ENCODE assay signal across 17 cellular contexts in genomic region chr12:128091101-128091795, GRCh38.
DNase-seq lines count a peak whose midpoint lies in the region; ATAC-seq and TF ChIP-seq lines count a peak whose summit lies in the region.
"Had no signal": no experiment of that assay in that cellular context is flagged by ENCODE, and none has a peak within 500 bp of the region (broad histone marks: within the 10 kb centered on the region; RNA-seq: fewer than 3 reads in every experiment).

No MANE protein-coding gene starts in this region.

- H3K27me3 Mint-ChIP-seq in osteocyte (ENCODE audit: unreplicated experiment) = peaks cover 5% of the 10 kb centered on the region
- H3K27me3 Mint-ChIP-seq: CD4-positive, alpha-beta T cell had no signal

- H2AFZ ChIP-seq in hepatocyte = no peak overlapping the region
- H2AFZ ChIP-seq: PC-9 had no signal

- H3K4me3 Mint-ChIP-seq in osteocyte (ENCODE audit: unreplicated experiment) = no peak overlapping the region
- H3K4me3 Mint-ChIP-seq: CD4-positive, alpha-beta T cell had no signal

- intact Hi-C loops in left lung (cut with DNase I) = no loop called here

- H3K27ac Mint-ChIP-seq in osteocyte (ENCODE audit: unreplicated experiment) = no peak overlapping the region
- H3K27ac Mint-ChIP-seq: CD4-positive, alpha-beta T cell had no signal

- ATAC-seq in left lung = no peak
- ATAC-seq: K562 had no signal

- H3K27ac ChIP-seq in hepatocyte (no peak overlapping the region), left lung (no peak overlapping the region)
- H3K27ac ChIP-seq: PC-9, SJCRH30 had no signal

- H3K9me2 ChIP-seq in hepatocyte (replicated peaks; ENCODE audit: insufficient read depth) = no peaks in the 10 kb centered on the region

- H3K4me1 ChIP-seq in hepatocyte (ENCODE audit: insufficient read depth) (no peaks in the 10 kb centered on the region), left lung (no peaks in the 10 kb centered on the region)
- H3K4me1 ChIP-seq: BE2C had no signal

- H3K27me3 ChIP-seq in hepatocyte = peaks cover 7% of the 10 kb centered on the region
- peaks cover 0 to 23% of the 10 kb centered on the region in 2 donors for H3K27me3 ChIP-seq in left lung
- H3K27me3 ChIP-seq: BE2C, SJCRH30 had no signal

- H3K4me2 ChIP-seq in hepatocyte = peak overlapping the region; percentile 27
- H3K4me2 ChIP-seq: PC-9 had no signal

- TF ChIP-seq CTCF in hepatocyte (IDR thresholded peaks at IDR 0.05; ENCODE audit: poor library complexity) (no peak), osteocyte (IDR thresholded peaks at IDR 0.05) (no peak), left lung (IDR thresholded peaks at IDR 0.05) (no peak)

- no peaks in the 10 kb centered on the region for H3K36me3 ChIP-seq in hepatocyte (replicated peaks; ENCODE audit: insufficient read depth, low read depth)
- no peaks in the 10 kb centered on the region for H3K36me3 ChIP-seq in left lung
- H3K36me3 ChIP-seq: BE2C, SJCRH30 had no signal

- no peaks in the 10 kb centered on the region for H4K20me1 ChIP-seq in hepatocyte (ENCODE audit: insufficient read depth, poor library complexity, severe bottlenecking)

- H3K9me3 Mint-ChIP-seq in osteocyte (ENCODE audit: unreplicated experiment) = no peaks in the 10 kb centered on the region

- H3K79me2 ChIP-seq in hepatocyte = no peaks in the 10 kb centered on the region

- H3K4me3 ChIP-seq in hepatocyte (no peak overlapping the region), left lung (no peak overlapping the region)
- H3K4me3 ChIP-seq: K562, PC-9, SJCRH30 had no signal

- no peaks in the 10 kb centered on the region for H3K36me3 Mint-ChIP-seq in osteocyte (ENCODE audit: unreplicated experiment)

- 11% methylated on average over 13 of the region's 13 CpGs for WGBS in hepatocyte (ENCODE audit: low lambda C conversion rate, missing lambda C conversion rate)

- H3K9me3 ChIP-seq in hepatocyte (ENCODE audit: low read depth) (no peaks in the 10 kb centered on the region), left lung (no peaks in the 10 kb centered on the region)
- H3K9me3 ChIP-seq: BE2C, SJCRH30 had no signal

- H3K4me1 Mint-ChIP-seq in osteocyte (ENCODE audit: unreplicated experiment) = no peaks in the 10 kb centered on the region

- DNase-seq in DMS79 (lab: John Stamatoyannopoulos, UW) = peak; percentile 99
- DNase-seq in NCI-H187 (lab: John Stamatoyannopoulos, UW) = peak; percentile 51 to 61
- no peak for DNase-seq in hepatocyte (ENCODE audit: low spot score)
- peak; percentile 32 for DNase-seq in osteocyte (ENCODE audit: extremely low spot score, unreplicated experiment)
- DNase-seq in left lung = no peak
- DNase-seq in C1 segment of cervical spinal cord (lab: John Stamatoyannopoulos, UW) = no peak
- no peak for DNase-seq in NK-92 treated with Interleukin-12 subunit alpha and Interleukin-12 subunit beta, amount 100 ng/mL, for 24 hours (lab: John Stamatoyannopoulos, UW)
- DNase-seq: BE2C; CD4-positive, alpha-beta T cell; NCI-H1105 treated with DMSO at 0.1 percent for 48 hours; NCI-H1694; NCI-H2107; NCI-H345; NCI-H524 treated with DMSO at 0.1 percent for 48 hours; PC-9; SJCRH30 had no signal

Comparison
In these comparisons a context has a peak if more than half of its experiments do, and no peak if none do; other contexts are left out.
1. DNase-seq: peak in DMS79 (single experiment), NCI-H187 (2 of 2) and osteocyte (single experiment); none in hepatocyte (single experiment), left lung (0 of 2), C1 segment of cervical spinal cord (0 of 14) and NK-92 treated with Interleukin-12 subunit alpha and Interleukin-12 subunit beta, amount 100 ng/mL, for 24 hours (single experiment).